In the genomic region with DNA sequence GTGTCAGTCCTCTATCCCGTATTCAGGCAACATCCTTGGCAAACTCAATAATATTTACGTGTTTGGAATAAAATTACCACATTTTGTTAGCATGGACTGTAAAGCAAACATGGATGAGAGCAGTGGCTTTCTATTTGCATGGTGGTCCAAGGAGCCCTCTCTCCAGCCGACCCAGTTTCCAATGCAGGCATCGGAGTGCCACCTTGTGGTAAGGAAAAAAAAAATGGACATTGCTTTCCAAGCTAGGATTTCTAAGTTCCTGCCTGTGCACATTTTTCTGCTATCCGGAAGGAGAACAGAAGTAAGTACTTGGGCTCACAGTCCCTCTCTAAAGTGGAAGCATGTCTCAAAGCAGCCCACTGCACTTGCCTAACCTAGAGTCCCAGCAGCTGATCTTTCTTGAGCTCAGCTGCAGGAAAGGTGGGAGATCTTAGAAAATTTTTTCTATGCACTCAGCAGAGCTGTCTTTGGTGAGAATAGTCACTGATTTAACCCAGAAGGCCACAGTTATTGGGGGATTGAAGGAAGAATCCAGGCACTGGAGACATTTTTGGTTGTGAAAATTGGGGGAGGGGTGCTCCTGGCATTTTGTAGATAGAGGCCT, we compare ENCODE assay signal across 8 cellular contexts. TPM values are rescaled to one million over a fixed set of nuclear protein-coding genes. Genes with fewer than 3 reads are reported as not detected.
DNase-seq lines count a peak whose midpoint lies in the region; ATAC-seq and TF ChIP-seq lines count a peak whose summit lies in the region.

No MANE protein-coding gene starts in this region.

- H3K4me3 Mint-ChIP-seq in stimulated activated naive B cell treated with anti-CD40 and anti-IgM and Interleukin-4, amounts not matched to agents 10 μg/mL and 1 μg/mL and 100 μg/mL, for 72 hours, result no peak overlapping the region

- peak in 1 of 2 donors; percentile 14 for DNase-seq in foreskin keratinocyte
- DNase-seq in stimulated activated naive B cell treated with anti-CD40 and anti-IgM and Interleukin-4, amounts not matched to agents 10 μg/mL and 1 μg/mL and 100 μg/mL, for 72 hours, result no peak

- no peaks in the 10 kb centered on the region for H3K9me3 Mint-ChIP-seq in stimulated activated naive B cell treated with anti-CD40 and anti-IgM and Interleukin-4, amounts not matched to agents 10 μg/mL and 1 μg/mL and 100 μg/mL, for 72 hours

- no peaks in the 10 kb centered on the region for H3K4me1 ChIP-seq in OCI-LY1 (ENCODE audit: insufficient read depth, low read length, severe bottlenecking)
- H3K4me1 ChIP-seq in foreskin keratinocyte, result no peaks in the 10 kb centered on the region

- H3K36me3 ChIP-seq in OCI-LY1 (ENCODE audit: insufficient read depth, low read length), result no peaks in the 10 kb centered on the region

- H3K27ac Mint-ChIP-seq in stimulated activated naive B cell treated with anti-CD40 and anti-IgM and Interleukin-4, amounts not matched to agents 10 μg/mL and 1 μg/mL and 100 μg/mL, for 72 hours, result no peak overlapping the region

- no peaks in the 10 kb centered on the region for H3K9me2 ChIP-seq in OCI-LY1 (ENCODE audit: low read depth, low read length)

- H3K4me1 Mint-ChIP-seq in stimulated activated naive B cell treated with anti-CD40 and anti-IgM and Interleukin-4, amounts not matched to agents 10 μg/mL and 1 μg/mL and 100 μg/mL, for 72 hours, result no peaks in the 10 kb centered on the region

- H3K4me2 ChIP-seq in OCI-LY1 (ENCODE audit: low read length), result no peak overlapping the region

- H3K4me3 ChIP-seq in OCI-LY1 (ENCODE audit: low read depth, low read length, poor library complexity, severe bottlenecking), result no peak overlapping the region

- no peaks in the 10 kb centered on the region for H3K27me3 ChIP-seq in OCI-LY1 (ENCODE audit: insufficient read depth, low read length)
- no peaks in the 10 kb centered on the region for H3K27me3 ChIP-seq in foreskin keratinocyte

- no peak overlapping the region for H3K27ac ChIP-seq in 22Rv1
- no peak overlapping the region for H3K27ac ChIP-seq in OCI-LY1 (ENCODE audit: low read depth, low read length, poor library complexity, severe bottlenecking)
- no peak overlapping the region for H3K27ac ChIP-seq in foreskin keratinocyte

- H2AFZ ChIP-seq in OCI-LY1 (ENCODE audit: low read length), result no peak overlapping the region

- H3K27me3 Mint-ChIP-seq in stimulated activated naive B cell treated with anti-CD40 and anti-IgM and Interleukin-4, amounts not matched to agents 10 μg/mL and 1 μg/mL and 100 μg/mL, for 72 hours, result peaks cover 13 to 27% of the 10 kb centered on the region in 2 donors

- no peaks in the 10 kb centered on the region for H3K36me3 Mint-ChIP-seq in stimulated activated naive B cell treated with anti-CD40 and anti-IgM and Interleukin-4, amounts not matched to agents 10 μg/mL and 1 μg/mL and 100 μg/mL, for 72 hours

- TF ChIP-seq CTCF in 22Rv1 (IDR thresholded peaks at IDR 0.05) (peak; percentile 74), GM12874 (IDR thresholded peaks at IDR 0.05; ENCODE audit: insufficient read depth, low read depth, low read length) (0 out of 2 replicates have a peak, but pooled peaks have one; percentile 16), OCI-LY1 (IDR thresholded peaks at IDR 0.05; ENCODE audit: low read length) (peak; percentile 45), foreskin keratinocyte (conservative IDR thresholded peaks at IDR 0.05) (peak; percentile 54)

- H4K20me1 ChIP-seq in OCI-LY1 (ENCODE audit: insufficient read depth, low read length), result no peaks in the 10 kb centered on the region

- H3K79me2 ChIP-seq in OCI-LY1 (ENCODE audit: insufficient read depth, low read length), result no peaks in the 10 kb centered on the region

- ATAC-seq in foreskin keratinocyte (no peak), GM21723 (IDR thresholded peaks at IDR 0.05; ENCODE audit: unreplicated experiment) (no peak), HG02610 (IDR thresholded peaks at IDR 0.05; ENCODE audit: unreplicated experiment) (no peak), GM19324 (IDR thresholded peaks at IDR 0.05; ENCODE audit: low FRiP score, unreplicated experiment) (no peak)
- no peak for ATAC-seq in stimulated activated naive B cell treated with anti-CD40 and anti-IgM and Interleukin-4, amounts not matched to agents 10 μg/mL and 1 μg/mL and 100 μg/mL, for 72 hours (replicated peaks)

- no peak overlapping the region for H3K9ac ChIP-seq in OCI-LY1 (ENCODE audit: low read length)

- H3F3A ChIP-seq in OCI-LY1 (ENCODE audit: insufficient read depth, low read length), result no peaks in the 10 kb centered on the region

- no peaks in the 10 kb centered on the region for H3K9me3 ChIP-seq in OCI-LY1 (ENCODE audit: low read length)

RNA-seq across cellular contexts. Expression of a gene that starts 46.0 kb away (rescaled TPM):
- 6.3 and 7.2 TPM in 2 replicates for total RNA-seq in foreskin keratinocyte
- polyA plus RNA-seq in foreskin keratinocyte, result 1.0 and 1.3 TPM in 2 replicates

Comparison
In these comparisons a context has a peak if more than half of its experiments do, and no peak if none do; other contexts are left out.
1. CTCF ChIP-seq: peak in every context shown above with its lines; median percentile 74 in 22Rv1; 54 in foreskin keratinocyte; 45 in OCI-LY1; 16 in GM12874.